ENCODE assay signal across 1 cellular context in the genomic region with DNA sequence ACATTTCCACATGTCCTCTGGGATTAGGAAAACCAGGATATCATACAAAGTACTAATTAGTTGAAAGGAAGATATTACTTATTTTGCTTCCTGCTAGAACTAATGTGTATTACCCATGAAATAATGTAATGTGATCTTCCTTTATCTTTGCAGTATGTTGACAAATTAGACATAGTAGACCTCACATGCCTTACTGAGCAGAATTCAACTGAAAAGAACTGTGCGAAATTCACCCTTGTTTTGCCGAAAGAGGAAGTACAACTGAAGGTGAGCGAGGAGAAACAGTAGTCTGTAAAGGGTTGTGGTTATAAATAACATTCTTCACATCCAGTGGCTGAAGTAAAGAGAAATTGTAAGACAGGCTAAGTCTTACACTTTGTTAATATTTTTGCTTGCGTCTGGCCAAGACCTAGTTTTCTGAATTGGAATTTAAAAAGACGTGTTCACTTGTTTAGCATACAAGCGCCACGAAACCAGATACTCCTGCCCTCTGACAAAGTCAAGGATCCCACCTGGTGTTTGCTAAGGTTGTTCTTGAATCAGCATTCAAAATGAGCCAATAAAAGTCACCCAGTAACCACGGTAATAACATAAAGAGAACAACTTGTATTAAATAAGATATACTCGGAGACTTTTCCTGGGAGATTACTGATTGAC.
TF ChIP-seq lines count a peak whose summit lies in the region.

No MANE protein-coding gene starts in this region.

TF ChIP-seq in K562, 482 proteins besides CTCF, POLR2A, EP300 and RAD21 (continues in another document):
- TF ChIP-seq SP2 (IDR thresholded peaks at IDR 0.05; ENCODE audit: extremely low read depth, low read depth, low read length, poor library complexity, severe bottlenecking) (no peak), POLR2B (IDR thresholded peaks at IDR 0.05; ENCODE audit: low read depth, partially characterized antibody) (peak; percentile 41), ATF1 (CRISPR knock-in tag; IDR thresholded peaks at IDR 0.05) (no peak), ATF1 (tag; IDR thresholded peaks at IDR 0.05) (no peak; the same call in 1 of the 2 replicates), SNRNP70 (optimal IDR thresholded peaks at IDR 0.05; ENCODE audit: low read depth, low read length) (no peak), PRPF4 (IDR thresholded peaks at IDR 0.05; ENCODE audit: insufficient read depth, low read depth, low read length, poor library complexity, severe bottlenecking) (no peak), HEY1 (CRISPR knock-in tag; IDR thresholded peaks at IDR 0.05; ENCODE audit: borderline replicate concordance) (no peak), RCOR1 (IDR thresholded peaks at IDR 0.05; ENCODE audit: borderline replicate concordance in 1 of 2, low read depth in 2 of 2, low read length in 2 of 2) (peak in 1 of 2 experiments; percentile 5; a peak in 1 of 4 replicates), ZNF354B (CRISPR knock-in tag; IDR thresholded peaks at IDR 0.05) (no peak), TEAD4 (IDR thresholded peaks at IDR 0.05; ENCODE audit: low read length) (peak; percentile 70), TEAD4 (CRISPR knock-in tag; IDR thresholded peaks at IDR 0.05; ENCODE audit: borderline replicate concordance) (no peak), NR2C2 (CRISPR knock-in tag; IDR thresholded peaks at IDR 0.05) (no peak), NR2C2 (tag; IDR thresholded peaks at IDR 0.05) (peak; percentile 45), POLR2H (tag; IDR thresholded peaks at IDR 0.05; ENCODE audit: low read depth) (peak; percentile 76; the same call in 1 of the 2 replicates), GABPA (tag; conservative IDR thresholded peaks at IDR 0.05; ENCODE audit: low read depth) (0 out of 2 replicates have a peak, but pooled peaks have one; percentile 22), ESRRA (IDR thresholded peaks at IDR 0.05; ENCODE audit: borderline replicate concordance, low read depth) (peak; percentile 83; the same call in 1 of the 2 replicates), EGR1 (conservative IDR thresholded peaks at IDR 0.05) (no peak), FOXA3 (CRISPR knock-in tag; conservative IDR thresholded peaks at IDR 0.05 in 1 of 2, IDR thresholded peaks at IDR 0.05 in 1 of 2) (peak in 1 of 2 experiments; percentile 23; a peak in 1 of 4 replicates), RBM15 (IDR thresholded peaks at IDR 0.05; ENCODE audit: insufficient read depth, low read length) (no peak), TGIF2 (CRISPR knock-in tag; IDR thresholded peaks at IDR 0.05) (no peak), MEIS2 (IDR thresholded peaks at IDR 0.05; ENCODE audit: partially characterized antibody) (peak; percentile 28), DPF2 (IDR thresholded peaks at IDR 0.05) (peak; percentile 39; the same call in 1 of the 2 replicates), PHF8 (IDR thresholded peaks at IDR 0.05; ENCODE audit: borderline replicate concordance, low read length) (peak; percentile 9; the same call in 1 of the 2 replicates), MEF2D (tag; conservative IDR thresholded peaks at IDR 0.05; ENCODE audit: low read depth) (peak; percentile 47; the same call in 1 of the 2 replicates), SMARCB1 (IDR thresholded peaks at IDR 0.05; ENCODE audit: insufficient read length, low read depth) (no peak), GTF2B (IDR thresholded peaks at IDR 0.05; ENCODE audit: extremely low read depth, insufficient read length) (peak; percentile 61), TRIM28 (IDR thresholded peaks at IDR 0.05) (0 out of 2 replicates have a peak, but pooled peaks have one; percentile 21), RBBP5 (IDR thresholded peaks at IDR 0.05; ENCODE audit: borderline replicate concordance, insufficient read depth, low read length, poor library complexity, severe bottlenecking) (peak; percentile 43), ZNF589 (CRISPR knock-in tag; IDR thresholded peaks at IDR 0.05; ENCODE audit: low read depth) (no peak), FOXK2 (conservative IDR thresholded peaks at IDR 0.05 in 1 of 2, IDR thresholded peaks at IDR 0.05 in 1 of 2; ENCODE audit: low read depth in 2 of 2) (peak; percentile 39 to 58; a peak in 2 of 4 replicates), MEF2A (IDR thresholded peaks at IDR 0.05; ENCODE audit: control insufficient read depth, low read depth, low read length) (0 out of 2 replicates have a peak, but pooled peaks have one; percentile 39), GTF2E2 (tag; IDR thresholded peaks at IDR 0.05) (peak; percentile 43; the same call in 1 of the 2 replicates), E4F1 (CRISPR knock-in tag; IDR thresholded peaks at IDR 0.05; ENCODE audit: borderline replicate concordance) (no peak), SLC30A9 (CRISPR knock-in tag; IDR thresholded peaks at IDR 0.05) (no peak), ZNF23 (CRISPR knock-in tag; IDR thresholded peaks at IDR 0.05) (no peak; the same call in 1 of the 2 replicates), OTX1 (CRISPR knock-in tag; IDR thresholded peaks at IDR 0.05) (no peak), EP400 (IDR thresholded peaks at IDR 0.05) (peak; percentile 30), LEF1 (IDR thresholded peaks at IDR 0.05) (peak; percentile 65), NRF1 (conservative IDR thresholded peaks at IDR 0.05 in 1 of 2, IDR thresholded peaks at IDR 0.05 in 1 of 2) (0 out of 4 replicates have a peak, but pooled peaks of 1 of the 2 experiments have one; percentile 8), NR1H2 (CRISPR knock-in tag; IDR thresholded peaks at IDR 0.05) (no peak), ARID3B (CRISPR knock-in tag; IDR thresholded peaks at IDR 0.05; ENCODE audit: borderline replicate concordance) (no peak), TAF1 (IDR thresholded peaks at IDR 0.05; ENCODE audit: control insufficient read depth, extremely low read depth, insufficient read depth, low read length, severe bottlenecking) (peak; percentile 18), MTF1 (CRISPR knock-in tag; IDR thresholded peaks at IDR 0.05; ENCODE audit: borderline replicate concordance) (no peak)
- TF ChIP-seq, protein P1, sequence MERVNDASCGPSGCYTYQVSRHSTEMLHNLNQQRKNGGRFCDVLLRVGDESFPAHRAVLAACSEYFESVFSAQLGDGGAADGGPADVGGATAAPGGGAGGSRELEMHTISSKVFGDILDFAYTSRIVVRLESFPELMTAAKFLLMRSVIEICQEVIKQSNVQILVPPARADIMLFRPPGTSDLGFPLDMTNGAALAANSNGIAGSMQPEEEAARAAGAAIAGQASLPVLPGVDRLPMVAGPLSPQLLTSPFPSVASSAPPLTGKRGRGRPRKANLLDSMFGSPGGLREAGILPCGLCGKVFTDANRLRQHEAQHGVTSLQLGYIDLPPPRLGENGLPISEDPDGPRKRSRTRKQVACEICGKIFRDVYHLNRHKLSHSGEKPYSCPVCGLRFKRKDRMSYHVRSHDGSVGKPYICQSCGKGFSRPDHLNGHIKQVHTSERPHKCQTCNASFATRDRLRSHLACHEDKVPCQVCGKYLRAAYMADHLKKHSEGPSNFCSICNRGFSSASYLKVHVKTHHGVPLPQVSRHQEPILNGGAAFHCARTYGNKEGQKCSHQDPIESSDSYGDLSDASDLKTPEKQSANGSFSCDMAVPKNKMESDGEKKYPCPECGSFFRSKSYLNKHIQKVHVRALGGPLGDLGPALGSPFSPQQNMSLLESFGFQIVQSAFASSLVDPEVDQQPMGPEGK (CRISPR knock-in tag; IDR thresholded peaks at IDR 0.05; ENCODE audit: borderline replicate concordance) = no peak
- TF ChIP-seq, protein P2, sequence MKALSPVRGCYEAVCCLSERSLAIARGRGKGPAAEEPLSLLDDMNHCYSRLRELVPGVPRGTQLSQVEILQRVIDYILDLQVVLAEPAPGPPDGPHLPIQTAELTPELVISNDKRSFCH (CRISPR knock-in tag; IDR thresholded peaks at IDR 0.05) = no peak
- TF ChIP-seq, protein P2 (tag; IDR thresholded peaks at IDR 0.05) = peak; percentile 19; the same call in 1 of the 2 replicates
- TF ChIP-seq, protein P3, sequence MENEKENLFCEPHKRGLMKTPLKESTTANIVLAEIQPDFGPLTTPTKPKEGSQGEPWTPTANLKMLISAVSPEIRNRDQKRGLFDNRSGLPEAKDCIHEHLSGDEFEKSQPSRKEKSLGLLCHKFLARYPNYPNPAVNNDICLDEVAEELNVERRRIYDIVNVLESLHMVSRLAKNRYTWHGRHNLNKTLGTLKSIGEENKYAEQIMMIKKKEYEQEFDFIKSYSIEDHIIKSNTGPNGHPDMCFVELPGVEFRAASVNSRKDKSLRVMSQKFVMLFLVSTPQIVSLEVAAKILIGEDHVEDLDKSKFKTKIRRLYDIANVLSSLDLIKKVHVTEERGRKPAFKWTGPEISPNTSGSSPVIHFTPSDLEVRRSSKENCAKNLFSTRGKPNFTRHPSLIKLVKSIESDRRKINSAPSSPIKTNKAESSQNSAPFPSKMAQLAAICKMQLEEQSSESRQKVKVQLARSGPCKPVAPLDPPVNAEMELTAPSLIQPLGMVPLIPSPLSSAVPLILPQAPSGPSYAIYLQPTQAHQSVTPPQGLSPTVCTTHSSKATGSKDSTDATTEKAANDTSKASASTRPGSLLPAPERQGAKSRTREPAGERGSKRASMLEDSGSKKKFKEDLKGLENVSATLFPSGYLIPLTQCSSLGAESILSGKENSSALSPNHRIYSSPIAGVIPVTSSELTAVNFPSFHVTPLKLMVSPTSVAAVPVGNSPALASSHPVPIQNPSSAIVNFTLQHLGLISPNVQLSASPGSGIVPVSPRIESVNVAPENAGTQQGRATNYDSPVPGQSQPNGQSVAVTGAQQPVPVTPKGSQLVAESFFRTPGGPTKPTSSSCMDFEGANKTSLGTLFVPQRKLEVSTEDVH (IDR thresholded peaks at IDR 0.05; ENCODE audit: low read depth, partially characterized antibody) = no peak
- TF ChIP-seq, protein P4, sequence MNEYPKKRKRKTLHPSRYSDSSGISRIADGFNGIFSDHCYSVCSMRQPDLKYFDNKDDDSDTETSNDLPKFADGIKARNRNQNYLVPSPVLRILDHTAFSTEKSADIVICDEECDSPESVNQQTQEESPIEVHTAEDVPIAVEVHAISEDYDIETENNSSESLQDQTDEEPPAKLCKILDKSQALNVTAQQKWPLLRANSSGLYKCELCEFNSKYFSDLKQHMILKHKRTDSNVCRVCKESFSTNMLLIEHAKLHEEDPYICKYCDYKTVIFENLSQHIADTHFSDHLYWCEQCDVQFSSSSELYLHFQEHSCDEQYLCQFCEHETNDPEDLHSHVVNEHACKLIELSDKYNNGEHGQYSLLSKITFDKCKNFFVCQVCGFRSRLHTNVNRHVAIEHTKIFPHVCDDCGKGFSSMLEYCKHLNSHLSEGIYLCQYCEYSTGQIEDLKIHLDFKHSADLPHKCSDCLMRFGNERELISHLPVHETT (CRISPR knock-in tag; conservative IDR thresholded peaks at IDR 0.05 in 1 of 2, IDR thresholded peaks at IDR 0.05 in 1 of 2) = peak in 1 of 2 experiments; percentile 39; a peak in 2 of 4 replicates
- TF ChIP-seq, protein P5, sequence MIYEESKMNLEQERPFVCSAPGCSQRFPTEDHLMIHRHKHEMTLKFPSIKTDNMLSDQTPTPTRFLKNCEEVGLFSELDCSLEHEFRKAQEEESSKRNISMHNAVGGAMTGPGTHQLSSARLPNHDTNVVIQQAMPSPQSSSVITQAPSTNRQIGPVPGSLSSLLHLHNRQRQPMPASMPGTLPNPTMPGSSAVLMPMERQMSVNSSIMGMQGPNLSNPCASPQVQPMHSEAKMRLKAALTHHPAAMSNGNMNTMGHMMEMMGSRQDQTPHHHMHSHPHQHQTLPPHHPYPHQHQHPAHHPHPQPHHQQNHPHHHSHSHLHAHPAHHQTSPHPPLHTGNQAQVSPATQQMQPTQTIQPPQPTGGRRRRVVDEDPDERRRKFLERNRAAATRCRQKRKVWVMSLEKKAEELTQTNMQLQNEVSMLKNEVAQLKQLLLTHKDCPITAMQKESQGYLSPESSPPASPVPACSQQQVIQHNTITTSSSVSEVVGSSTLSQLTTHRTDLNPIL (CRISPR knock-in tag; IDR thresholded peaks at IDR 0.05) = no peak
